Comparison of ENCODE assay signal across 17 cellular contexts in genomic region chrY:16959071-16959470, GRCh38.
"Had no signal": no experiment of that assay in that cellular context is flagged by ENCODE, and none has a peak within 500 bp of the region (broad histone marks: within the 10 kb centered on the region; RNA-seq: fewer than 3 reads in every experiment).

No MANE protein-coding gene starts in this region.

- DNase-seq: activated CD4-positive, alpha-beta T cell treated with anti-CD3 and anti-CD28 coated beads for 1 hour; activated CD4-positive, alpha-beta T cell treated with anti-CD3 and anti-CD28 coated beads, Interleukin-2, amount 50 U/mL, for 4 hours; activated gamma-delta T cell treated with Interleukin-2 at 50 U/mL for 16 hours; activated T-cell treated with anti-CD3 and anti-CD28 coated beads for 4 hours; adrenal gland; dermis blood vessel endothelial cell; effector memory CD8-positive, alpha-beta T cell; foreskin melanocyte; hypothalamus; immature natural killer cell; kidney glomerular epithelial cell; left ventricle myocardium superior; naive B cell; stimulated activated naive CD4-positive, alpha-beta T cell; T-cell; thyroid gland had no signal

- H3K27ac ChIP-seq: adrenal gland, thyroid gland had no signal

- H3K27me3 ChIP-seq: adrenal gland, thyroid gland had no signal

- ATAC-seq: activated naive CD4-positive, alpha-beta T cell treated with anti-CD3 and anti-CD28 coated beads, Interleukin-2, amount 50 U/mL, for 72 hours; effector memory CD8-positive, alpha-beta T cell; left ventricle myocardium superior; T-cell had no signal

- H3K36me3 ChIP-seq: adrenal gland, thyroid gland had no signal

- H3K4me3 ChIP-seq: adrenal gland, thyroid gland had no signal

- H3K9me3 ChIP-seq: adrenal gland, thyroid gland had no signal

- H3K4me1 ChIP-seq: adrenal gland, thyroid gland had no signal
